8 cellular contexts compared by ENCODE assay signal in the genomic region with DNA sequence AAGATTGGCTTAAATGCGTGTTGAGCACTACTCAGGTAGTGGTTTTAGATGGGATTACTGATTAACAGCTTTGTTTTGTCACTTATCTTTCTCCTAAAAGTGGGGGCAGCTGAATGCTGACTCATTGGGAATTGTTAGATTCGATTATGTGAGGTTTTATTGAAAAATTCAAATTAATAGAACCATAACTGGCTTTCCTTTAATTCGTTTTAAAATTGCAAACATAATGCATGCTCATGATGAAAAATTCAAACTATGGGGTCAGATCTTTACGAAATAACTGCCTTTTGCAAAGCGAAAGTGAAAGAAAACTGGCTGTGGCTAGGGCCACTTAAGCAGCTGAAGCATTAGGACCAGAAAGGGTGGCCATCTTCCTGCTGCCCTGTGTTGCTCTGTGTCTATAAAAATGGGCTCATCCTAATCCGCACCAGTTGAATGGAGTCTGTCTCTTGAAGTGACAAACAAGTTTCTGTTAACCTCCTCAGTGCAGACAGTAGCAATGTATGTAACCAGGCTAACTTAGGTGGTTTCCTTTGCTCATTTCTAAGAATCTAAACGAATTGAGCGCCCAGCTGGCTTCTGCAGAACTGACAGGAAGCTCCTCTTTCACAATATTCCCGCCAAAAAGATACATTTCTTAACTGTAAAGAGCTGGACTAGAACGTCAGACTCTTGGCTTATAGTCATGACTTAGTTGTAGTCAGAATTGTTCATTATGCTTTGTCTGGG. TPM values are rescaled to one million over a fixed set of nuclear protein-coding genes. Genes with fewer than 3 reads are reported as not detected.
DNase-seq lines count a peak whose midpoint lies in the region; ATAC-seq and TF ChIP-seq lines count a peak whose summit lies in the region.

No MANE protein-coding gene starts in this region.

- H3K9me3 ChIP-seq in heart left ventricle = no peaks in the 10 kb centered on the region

- 49 to 59% (median 56%) methylated on average over 10 of the region's 10 CpGs for WGBS in heart left ventricle, 4 donors

- DNase-seq in COLO668 (lab: John Stamatoyannopoulos, UW; ENCODE audit: unreplicated experiment) (peak; percentile 10), M059J (ENCODE audit: low read depth) (peak; percentile 61), activated T-cell treated with anti-CD3 and anti-CD28 coated beads for 48 hours (ENCODE audit: low read depth) (peak; percentile 37), heart left ventricle (no peak), NCI-H748 treated with DMSO at 0.1 percent for 48 hours (lab: John Stamatoyannopoulos, UW) (no peak)
- DNase-seq in stimulated activated CD4-positive, alpha-beta T cell treated with anti-CD3 and anti-CD28 coated beads, Interleukin-2, amount 100 ng/mL, for 48 hours = peak; percentile 22 to 32

- peak overlapping the region in 11 of 12 donors; percentile 10 to 58 (median 46) for H3K4me3 ChIP-seq in heart left ventricle

- TF ChIP-seq POLR2A in heart left ventricle (IDR thresholded peaks at IDR 0.05) = no peak

- peaks cover 0 to 69% (median 0%) of the 10 kb centered on the region in 12 donors for H3K4me1 ChIP-seq in heart left ventricle

- peak overlapping the region; percentile 13 to 96 (median 54) for H3K27ac ChIP-seq in heart left ventricle

- intact Hi-C loops in heart left ventricle (cut with DNase I) = no loop called here

- ATAC-seq in GM21360 (IDR thresholded peaks at IDR 0.05; ENCODE audit: unreplicated experiment) (peak; percentile 62), heart left ventricle (peak; percentile 39 to 71 (median 50)), GM19328 (IDR thresholded peaks at IDR 0.05; ENCODE audit: unreplicated experiment) (no peak)

- no peaks in the 10 kb centered on the region for H3K27me3 ChIP-seq in heart left ventricle

- peaks cover 0 to 69% (median 54%) of the 10 kb centered on the region in 9 donors for H3K36me3 ChIP-seq in heart left ventricle

- no peak for TF ChIP-seq CTCF in heart left ventricle (IDR thresholded peaks at IDR 0.05)

RNA-seq across cellular contexts. Expression of gene DENND10, which starts 27.8 kb away (rescaled TPM):
- total RNA-seq in M059J (2014; rRNA removed; shearing (Covaris generic)) = 46.2 and 49.2 TPM in 2 replicates
- total RNA-seq in heart left ventricle = 10 to 100 TPM; 20.9 to 31.0 (median 24.4) TPM
- 10 to 100 TPM in 1 of 2 donors, 1 to 10 TPM in 1; 7.9 to 18.2 TPM for polyA plus RNA-seq in heart left ventricle

RNA-seq across cellular contexts. Expression of gene SFXN4, which starts 33.8 kb away (rescaled TPM):
- total RNA-seq in M059J (2014; rRNA removed; shearing (Covaris generic)) = 18.5 and 22.0 TPM in 2 replicates
- 10 to 100 TPM; 33.2 to 48.9 (median 39.6) TPM for total RNA-seq in heart left ventricle
- polyA plus RNA-seq in heart left ventricle = 10 to 100 TPM; 60.6 to 68.5 TPM

RNA-seq across cellular contexts. Expression of gene PRDX3, which starts 46.9 kb away (rescaled TPM):
- total RNA-seq in M059J (2014; rRNA removed; shearing (Covaris generic)) = 357 and 393 TPM in 2 replicates
- total RNA-seq in heart left ventricle = 100 to 1,000 TPM; 199 to 385 (median 267) TPM
- 100 to 1,000 TPM; 130 to 257 TPM for polyA plus RNA-seq in heart left ventricle

RNA-seq across cellular contexts. Expression of gene EIF3A, which starts 51.1 kb away (rescaled TPM):
- 33.0 and 62.4 TPM in 2 replicates for total RNA-seq in M059J (2014; rRNA removed; shearing (Covaris generic))
- 100 to 1,000 TPM in 6 of 9 donors, 10 to 100 TPM in 3; 80.3 to 143 (median 110) TPM for total RNA-seq in heart left ventricle
- 10 to 100 TPM; 41.9 to 92.2 TPM for polyA plus RNA-seq in heart left ventricle

Comparison
In these comparisons a context has a peak if more than half of its experiments do, and no peak if none do; other contexts are left out.
1. DNase-seq: peak in COLO668 (single experiment), M059J (single experiment), activated T-cell treated with anti-CD3 and anti-CD28 coated beads for 48 hours (single experiment) and stimulated activated CD4-positive, alpha-beta T cell treated with anti-CD3 and anti-CD28 coated beads, Interleukin-2, amount 100 ng/mL, for 48 hours (2 of 2); none in heart left ventricle (0 of 5) and NCI-H748 treated with DMSO at 0.1 percent for 48 hours (single experiment).